24 cellular contexts compared by ENCODE assay signal in the genomic region with DNA sequence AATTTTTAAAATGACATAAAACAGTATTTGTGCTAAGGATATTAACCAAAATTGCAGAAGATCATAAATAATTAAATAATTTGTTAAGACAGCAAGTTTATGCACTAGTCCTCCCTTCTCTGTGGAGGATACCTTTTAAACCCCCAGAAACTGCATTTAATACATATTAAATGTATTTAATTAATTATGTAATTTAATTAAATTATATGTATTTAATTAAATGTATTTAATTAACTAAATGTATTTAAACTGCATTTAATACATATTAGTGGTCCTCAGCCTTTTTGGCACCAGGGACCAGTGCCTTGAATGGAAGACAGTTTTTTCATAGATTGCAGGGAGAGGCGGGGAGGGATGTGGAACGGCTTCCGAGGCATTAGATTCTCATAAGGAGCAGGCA.
A peak's percentile ranks its signal among the peaks of the same experiment; 100 is the strongest.
DNase-seq lines count a peak whose midpoint lies in the region; ATAC-seq and TF ChIP-seq lines count a peak whose summit lies in the region.
"Had no signal": no experiment of that assay in that cellular context is flagged by ENCODE, and none has a peak within 500 bp of the region (broad histone marks: within the 10 kb centered on the region; RNA-seq: fewer than 3 reads in every experiment).

No MANE protein-coding gene starts in this region.

- no peak overlapping the region for H3K4me2 ChIP-seq in osteoblast (ENCODE audit: insufficient read depth, low read length)
- H3K4me2 ChIP-seq: A549, BLaER1 had no signal

- DNase-seq in NCI-H82 (lab: John Stamatoyannopoulos, UW) (peak; percentile 6), NCI-H82 treated with DMSO at 0.1 percent for 48 hours (lab: John Stamatoyannopoulos, UW; ENCODE audit: unreplicated experiment) (no peak), WTC11 (ENCODE audit: low spot score) (no peak), osteoblast (ENCODE audit: insufficient read length, low spot score, missing footprints) (peak; percentile 4), nephron progenitor cell (no peak), vagina (ENCODE audit: extremely low spot score in 2 of 2) (no peak)
- DNase-seq: AML-193; C1 segment of cervical spinal cord; CD4-positive, alpha-beta memory T cell; CD4-positive, CD25-positive, alpha-beta regulatory T cell; CD8-positive, alpha-beta memory T cell; COR-L47; DMS 273 treated with DMSO at 0.1 percent for 48 hours; DMS153; DMS53; DMS79; DND-41; EL; GF-D8 had no signal

- POLR2A ChIA-PET in WTC11 (lab: Charles Lee): no interaction called here

- H3K9me3 Mint-ChIP-seq in WTC11 (no peaks in the 10 kb centered on the region), nephron progenitor cell (peaks cover 5% of the 10 kb centered on the region)

- H3K4me3 ChIP-seq in osteoblast (ENCODE audit: insufficient read depth, low read length) (no peak overlapping the region), vagina (no peak overlapping the region)
- H3K4me3 ChIP-seq: A549, BLaER1 had no signal

- H3K9me3 ChIP-seq in osteoblast (ENCODE audit: low read depth, low read length): no peaks in the 10 kb centered on the region
- H3K9me3 ChIP-seq in vagina: no peaks in the 10 kb centered on the region
- H3K9me3 ChIP-seq: A549, BLaER1 had no signal

- no peak overlapping the region for H3K4me3 Mint-ChIP-seq in WTC11
- no peak overlapping the region for H3K4me3 Mint-ChIP-seq in nephron progenitor cell
- H3K4me3 Mint-ChIP-seq: B cell; CD14-positive monocyte; CD4-positive, alpha-beta memory T cell; CD4-positive, CD25-positive, alpha-beta regulatory T cell; CD8-positive, alpha-beta memory T cell had no signal

- H4K20me1 ChIP-seq in osteoblast (ENCODE audit: insufficient read depth, low read length): peaks cover 6% of the 10 kb centered on the region
- H4K20me1 ChIP-seq: BLaER1 had no signal

- TF ChIP-seq CTCF in WTC11 (IDR thresholded peaks at IDR 0.05) (no peak), osteoblast (IDR thresholded peaks at IDR 0.05; ENCODE audit: extremely low read depth, low read depth, low read length) (no peak), nephron progenitor cell (IDR thresholded peaks at IDR 0.05) (no peak), vagina (IDR thresholded peaks at IDR 0.05) (no peak)

- CTCF ChIA-PET in WTC11 (lab: Charles Lee): no interaction called here

- H3K27me3 Mint-ChIP-seq in WTC11 (ENCODE audit: low read depth) (no peaks in the 10 kb centered on the region), nephron progenitor cell (ENCODE audit: low read depth, poor library complexity) (no peaks in the 10 kb centered on the region)
- H3K27me3 Mint-ChIP-seq: B cell; CD4-positive, alpha-beta memory T cell; CD4-positive, CD25-positive, alpha-beta regulatory T cell; CD8-positive, alpha-beta memory T cell had no signal

- H3K27ac ChIP-seq in osteoblast (ENCODE audit: low read depth, low read length): no peak overlapping the region
- H3K27ac ChIP-seq in vagina: no peak overlapping the region
- H3K27ac ChIP-seq: 22Rv1, A549, BLaER1 had no signal

- no peaks in the 10 kb centered on the region for H3K36me3 ChIP-seq in osteoblast (ENCODE audit: insufficient read depth, low read length)
- H3K36me3 ChIP-seq in vagina: no peaks in the 10 kb centered on the region
- H3K36me3 ChIP-seq: BLaER1 had no signal

- no peak for TF ChIP-seq POLR2A in vagina (IDR thresholded peaks at IDR 0.05)

- H3K27ac Mint-ChIP-seq in WTC11: no peak overlapping the region
- H3K27ac Mint-ChIP-seq in nephron progenitor cell: no peak overlapping the region
- H3K27ac Mint-ChIP-seq: B cell; CD14-positive monocyte; CD4-positive, alpha-beta memory T cell; CD4-positive, CD25-positive, alpha-beta regulatory T cell; CD8-positive, alpha-beta memory T cell had no signal

- no peak for ATAC-seq in WTC11
- ATAC-seq: A549 had no signal

- H3K4me1 Mint-ChIP-seq in WTC11 (peaks cover 12% of the 10 kb centered on the region), nephron progenitor cell (peaks cover 29% of the 10 kb centered on the region)
- H3K4me1 Mint-ChIP-seq: CD14-positive monocyte; CD4-positive, alpha-beta memory T cell; CD4-positive, CD25-positive, alpha-beta regulatory T cell; CD8-positive, alpha-beta memory T cell had no signal

- H3K79me2 ChIP-seq in osteoblast (ENCODE audit: insufficient read depth, low read length): peaks cover 37% of the 10 kb centered on the region

- intact Hi-C loops in vagina (cut with DNase I): no loop called here

- no peaks in the 10 kb centered on the region for H3K4me1 ChIP-seq in osteoblast (ENCODE audit: insufficient read depth, low read length)
- no peaks in the 10 kb centered on the region for H3K4me1 ChIP-seq in vagina
- H3K4me1 ChIP-seq: A549, BLaER1 had no signal

- no peak overlapping the region for H2AFZ ChIP-seq in osteoblast (ENCODE audit: low read length)

- H3K27me3 ChIP-seq in osteoblast (ENCODE audit: insufficient read depth, low read length) (no peaks in the 10 kb centered on the region), vagina (no peaks in the 10 kb centered on the region)
- H3K27me3 ChIP-seq: BLaER1 had no signal

- H3K36me3 Mint-ChIP-seq in WTC11 (no peaks in the 10 kb centered on the region), nephron progenitor cell (ENCODE audit: low read depth) (peaks cover 21% of the 10 kb centered on the region)
- H3K36me3 Mint-ChIP-seq: CD4-positive, alpha-beta memory T cell; CD4-positive, CD25-positive, alpha-beta regulatory T cell; CD8-positive, alpha-beta memory T cell had no signal

TF ChIP-seq in WTC11, 78 proteins besides CTCF, POLR2A, EP300 and RAD21:
- TF ChIP-seq HMGA2 (CRISPR knock-in tag; IDR thresholded peaks at IDR 0.05) (peak; percentile 98), ZNF219 (CRISPR knock-in tag; IDR thresholded peaks at IDR 0.05; ENCODE audit: borderline replicate concordance) (no peak)

Comparison
In these comparisons a context has a peak if more than half of its experiments do, and no peak if none do; other contexts are left out.
1. DNase-seq: peak in NCI-H82 (single experiment) and osteoblast (single experiment); none in NCI-H82 treated with DMSO at 0.1 percent for 48 hours (single experiment), WTC11 (single experiment), nephron progenitor cell (single experiment) and vagina (0 of 2).